ENCODE assay signal across 22 cellular contexts in genomic region chr2:120907822-120908221, GRCh38.
DNase-seq lines count a peak whose midpoint lies in the region; ATAC-seq and TF ChIP-seq lines count a peak whose summit lies in the region.
"Had no signal": no experiment of that assay in that cellular context is flagged by ENCODE, and none has a peak within 500 bp of the region (broad histone marks: within the 10 kb centered on the region; RNA-seq: fewer than 3 reads in every experiment).

No MANE protein-coding gene starts in this region.

- BruUV-seq in MCF 10A (replicated peaks; lab: Mats Ljungman, UMichigan), result no TSS peak

- ATAC-seq in GM18867 (IDR thresholded peaks at IDR 0.05; ENCODE audit: unreplicated experiment), result no peak
- ATAC-seq: heart left ventricle; naive thymus-derived CD4-positive, alpha-beta T cell had no signal

- H3K36me3 Mint-ChIP-seq in MCF 10A (ENCODE audit: insufficient read depth, unreplicated experiment), result peaks cover 8% of the 10 kb centered on the region
- H3K36me3 Mint-ChIP-seq: CD4-positive, alpha-beta memory T cell; naive thymus-derived CD4-positive, alpha-beta T cell had no signal

- H3K27ac Mint-ChIP-seq in MCF 10A (ENCODE audit: low read depth, unreplicated experiment), result no peak overlapping the region
- H3K27ac Mint-ChIP-seq: activated naive CD4-positive, alpha-beta T cell treated with anti-CD3 and anti-CD28 coated beads for 36 hours; CD4-positive, alpha-beta memory T cell; naive thymus-derived CD4-positive, alpha-beta T cell had no signal

- DNase-seq in MCF 10A (ENCODE audit: unreplicated experiment), result no peak
- DNase-seq in breast epithelium (ENCODE audit: low spot score in 2 of 2), result no peak
- DNase-seq in SJSA1 (ENCODE audit: low read depth in 1 of 2, low spot score in 2 of 2), result no peak
- DNase-seq in fibroblast of mammary gland (ENCODE audit: low read depth), result no peak
- no peak for DNase-seq in stimulated activated CD4-positive, alpha-beta T cell treated with anti-CD3 and anti-CD28 coated beads, Interleukin-2, amount 100 ng/mL, for 24 hours
- no peak for DNase-seq in tibial nerve (ENCODE audit: low spot score in 2 of 2)
- DNase-seq in activated CD4-positive, CD25-positive, alpha-beta regulatory T cell (lab: John Stamatoyannopoulos, UW), result no peak
- DNase-seq: activated CD4-positive, alpha-beta T cell treated with anti-CD3 and anti-CD28 coated beads, Interleukin-2, amount 50 U/mL, for 48 hours; activated naive CD4-positive, alpha-beta T cell treated with anti-CD3 and anti-CD28 coated beads for 36 hours; CD4-positive, alpha-beta memory T cell; heart left ventricle; MM.1S; naive thymus-derived CD4-positive, alpha-beta T cell; NCI-H2081; NCI-H524 treated with DMSO at 0.1 percent for 48 hours; Peyer's patch; psoas muscle; spleen had no signal

- no peak overlapping the region for H3K4me3 ChIP-seq in breast epithelium
- H3K4me3 ChIP-seq in SJSA1, result no peak overlapping the region
- H3K4me3 ChIP-seq in fibroblast of mammary gland (ENCODE audit: control insufficient read depth, low read depth, low read length), result no peak overlapping the region
- H3K4me3 ChIP-seq in tibial nerve, result no peak overlapping the region
- H3K4me3 ChIP-seq: ascending aorta, esophagus muscularis mucosa, heart left ventricle, Peyer's patch, psoas muscle, spleen, thoracic aorta had no signal

- CTCF ChIA-PET in MCF 10A (lab: Yijun Ruan, JAX), result no interaction called here

- peak; percentile 11 for TF ChIP-seq CTCF in MCF 10A (IDR thresholded peaks at IDR 0.05; ENCODE audit: unreplicated experiment)
- no peak for TF ChIP-seq CTCF in breast epithelium (IDR thresholded peaks at IDR 0.05)
- TF ChIP-seq CTCF in fibroblast of mammary gland (conservative IDR thresholded peaks at IDR 0.05; ENCODE audit: control insufficient read depth, insufficient read depth, low read depth, low read length), result peak; percentile 7
- TF ChIP-seq CTCF in tibial nerve (IDR thresholded peaks at IDR 0.05), result no peak

- H3K36me3 ChIP-seq in breast epithelium (no peaks in the 10 kb centered on the region), SJSA1 (peaks cover 27% of the 10 kb centered on the region), tibial nerve (no peaks in the 10 kb centered on the region)
- H3K36me3 ChIP-seq: ascending aorta, esophagus muscularis mucosa, heart left ventricle, Peyer's patch, spleen, thoracic aorta had no signal

- H3K27ac ChIP-seq in breast epithelium (no peak overlapping the region), SJSA1 (peak overlapping the region; percentile 21; the same call in 1 of the 2 replicates), tibial nerve (no peak overlapping the region)
- H3K27ac ChIP-seq: ascending aorta, esophagus muscularis mucosa, heart left ventricle, Peyer's patch, psoas muscle, spleen, thoracic aorta had no signal

- intact Hi-C loops in MCF 10A (cut with micrococcal nuclease) (no loop called here), breast epithelium (cut with DNase I; ENCODE audit: low total_unique reads) (loop anchor here (2.0 kb wide), 1 partner anchor 17 kb away; no protein-coding TSS in a partner anchor)

- TF ChIP-seq EP300 in tibial nerve (IDR thresholded peaks at IDR 0.05), result no peak

- no peak for TF ChIP-seq POLR2A in breast epithelium (IDR thresholded peaks at IDR 0.05)
- no peak for TF ChIP-seq POLR2A in tibial nerve (IDR thresholded peaks at IDR 0.05)

- no peak overlapping the region for H3K4me3 Mint-ChIP-seq in MCF 10A (ENCODE audit: unreplicated experiment)
- H3K4me3 Mint-ChIP-seq: activated naive CD4-positive, alpha-beta T cell treated with anti-CD3 and anti-CD28 coated beads for 36 hours; CD4-positive, alpha-beta memory T cell; naive thymus-derived CD4-positive, alpha-beta T cell had no signal

- peaks cover 22% of the 10 kb centered on the region for H3K4me1 Mint-ChIP-seq in MCF 10A (ENCODE audit: insufficient read depth, unreplicated experiment)
- H3K4me1 Mint-ChIP-seq: CD4-positive, alpha-beta memory T cell; naive thymus-derived CD4-positive, alpha-beta T cell had no signal

- H3K9me3 Mint-ChIP-seq in MCF 10A (ENCODE audit: unreplicated experiment), result no peaks in the 10 kb centered on the region
- H3K9me3 Mint-ChIP-seq: activated naive CD4-positive, alpha-beta T cell treated with anti-CD3 and anti-CD28 coated beads for 36 hours; CD4-positive, alpha-beta memory T cell had no signal

- H3K27me3 ChIP-seq in breast epithelium (no peaks in the 10 kb centered on the region), SJSA1 (replicated peaks) (no peaks in the 10 kb centered on the region), tibial nerve (no peaks in the 10 kb centered on the region)
- H3K27me3 ChIP-seq: ascending aorta, esophagus muscularis mucosa, heart left ventricle, Peyer's patch had no signal

- no peaks in the 10 kb centered on the region for H3K4me1 ChIP-seq in breast epithelium
- H3K4me1 ChIP-seq in SJSA1 (replicated peaks), result peaks cover 51% of the 10 kb centered on the region
- H3K4me1 ChIP-seq in tibial nerve, result peaks cover 0 to 46% (median 10%) of the 10 kb centered on the region in 4 donors
- H3K4me1 ChIP-seq: psoas muscle had no signal

- H3K9me3 ChIP-seq in breast epithelium, result no peaks in the 10 kb centered on the region
- H3K9me3 ChIP-seq in SJSA1 (replicated peaks), result no peaks in the 10 kb centered on the region
- H3K9me3 ChIP-seq in tibial nerve, result no peaks in the 10 kb centered on the region
- H3K9me3 ChIP-seq: ascending aorta, esophagus muscularis mucosa, heart left ventricle, Peyer's patch, psoas muscle, spleen, thoracic aorta had no signal

- H3K27me3 Mint-ChIP-seq in MCF 10A (ENCODE audit: insufficient read depth, unreplicated experiment), result no peaks in the 10 kb centered on the region

- POLR2A ChIA-PET in MCF 10A (lab: Yijun Ruan, JAX), result no interaction called here

- 87 to 95% methylated on average over 4 of the region's 4 CpGs for WGBS in tibial nerve, 2 donors

Comparison
In these comparisons a context has a peak if more than half of its experiments do, and no peak if none do; other contexts are left out.
1. CTCF ChIP-seq: peak in MCF 10A (single experiment) and fibroblast of mammary gland (single experiment); none in breast epithelium (0 of 3) and tibial nerve (0 of 5).